18 cellular contexts compared by ENCODE assay signal in genomic region chr10:2950546-2950945, GRCh38.
DNase-seq lines count a peak whose midpoint lies in the region; ATAC-seq and TF ChIP-seq lines count a peak whose summit lies in the region.
"Had no signal": no experiment of that assay in that cellular context is flagged by ENCODE, and none has a peak within 500 bp of the region (broad histone marks: within the 10 kb centered on the region; RNA-seq: fewer than 3 reads in every experiment).

No MANE protein-coding gene starts in this region.

- DNase-seq in activated CD4-positive, alpha-beta memory T cell treated with anti-CD3 and anti-CD28 coated beads for 36 hours = no peak
- no peak for DNase-seq in activated CD4-positive, alpha-beta memory T cell treated with anti-CD3 and anti-CD28 coated beads, Interleukin-2, amount 10 ng/mL, durations not matched to agents 7 days and 5 days
- no peak for DNase-seq in CD4-positive, CD25-positive, alpha-beta regulatory T cell
- no peak for DNase-seq in activated B cell treated with CpG ODN at 0.5 μM for 24 hours
- no peak for DNase-seq in NCI-H2227 (lab: John Stamatoyannopoulos, UW; ENCODE audit: unreplicated experiment)
- DNase-seq: 8988T, DMS79 treated with DMSO at 0.1 percent for 48 hours, NCI-H1105, NCI-H2081, NCI-H2171 treated with DMSO at 0.1 percent for 48 hours, NCI-H446 treated with DMSO at 0.1 percent for 48 hours, Peyer's patch, SHP77 had no signal

- H3K36me3 ChIP-seq in CD4-positive, CD25-positive, alpha-beta regulatory T cell (ENCODE audit: control insufficient read depth, insufficient read depth, low read length) = no peaks in the 10 kb centered on the region
- no peaks in the 10 kb centered on the region for H3K36me3 ChIP-seq in neural cell (ENCODE audit: insufficient read depth, low read length)
- H3K36me3 ChIP-seq: Peyer's patch had no signal

- no peaks in the 10 kb centered on the region for H3K9me3 ChIP-seq in CD4-positive, CD25-positive, alpha-beta regulatory T cell (ENCODE audit: control insufficient read depth in 2 of 2, low read length in 2 of 2)
- H3K9me3 ChIP-seq in neural cell (ENCODE audit: low read length) = no peaks in the 10 kb centered on the region
- H3K9me3 ChIP-seq: Peyer's patch had no signal

- peaks cover 47% of the 10 kb centered on the region for H3K4me1 Mint-ChIP-seq in activated CD4-positive, alpha-beta memory T cell treated with anti-CD3 and anti-CD28 coated beads for 36 hours (ENCODE audit: low read depth)
- peaks cover 39% of the 10 kb centered on the region for H3K4me1 Mint-ChIP-seq in activated CD4-positive, alpha-beta memory T cell treated with anti-CD3 and anti-CD28 coated beads, Interleukin-2, amount 10 ng/mL, durations not matched to agents 7 days and 5 days
- H3K4me1 Mint-ChIP-seq in CD4-positive, CD25-positive, alpha-beta regulatory T cell = peaks cover 12 to 33% (median 25%) of the 10 kb centered on the region in 4 donors
- H3K4me1 Mint-ChIP-seq in activated B cell treated with CpG ODN at 0.5 μM for 24 hours = peaks cover 20% of the 10 kb centered on the region

- H3K27me3 Mint-ChIP-seq in activated CD4-positive, alpha-beta memory T cell treated with anti-CD3 and anti-CD28 coated beads for 36 hours = peaks cover 47% of the 10 kb centered on the region
- peaks cover 39% of the 10 kb centered on the region for H3K27me3 Mint-ChIP-seq in activated CD4-positive, alpha-beta memory T cell treated with anti-CD3 and anti-CD28 coated beads, Interleukin-2, amount 10 ng/mL, durations not matched to agents 7 days and 5 days
- H3K27me3 Mint-ChIP-seq in CD4-positive, CD25-positive, alpha-beta regulatory T cell = peaks cover 4% of the 10 kb centered on the region
- H3K27me3 Mint-ChIP-seq in activated B cell treated with CpG ODN at 0.5 μM for 24 hours = peaks cover 23% of the 10 kb centered on the region

- peaks cover 4% of the 10 kb centered on the region for H3F3A ChIP-seq in neural cell (ENCODE audit: insufficient read depth, low read length, poor library complexity, severe bottlenecking)

- TF ChIP-seq RAD21 in neural cell (conservative IDR thresholded peaks at IDR 0.05) = no peak

- H3K4me2 ChIP-seq in neural cell (ENCODE audit: low read length) = no peak overlapping the region
- H3K4me2 ChIP-seq: GM23338 had no signal

- no peak overlapping the region for H3K4me3 Mint-ChIP-seq in activated CD4-positive, alpha-beta memory T cell treated with anti-CD3 and anti-CD28 coated beads for 36 hours
- H3K4me3 Mint-ChIP-seq in activated CD4-positive, alpha-beta memory T cell treated with anti-CD3 and anti-CD28 coated beads, Interleukin-2, amount 10 ng/mL, durations not matched to agents 7 days and 5 days = no peak overlapping the region
- H3K4me3 Mint-ChIP-seq in CD4-positive, CD25-positive, alpha-beta regulatory T cell = peak overlapping the region; percentile 53 to 62 (median 60)
- no peak overlapping the region for H3K4me3 Mint-ChIP-seq in activated B cell treated with CpG ODN at 0.5 μM for 24 hours
- H3K4me3 Mint-ChIP-seq: GM23338 had no signal

- H3K79me2 ChIP-seq in neural cell (replicated peaks; ENCODE audit: insufficient read depth, low read length) = no peaks in the 10 kb centered on the region

- H2AFZ ChIP-seq in neural cell (ENCODE audit: low read depth, low read length) = no peak overlapping the region
- H2AFZ ChIP-seq: GM23338 had no signal

- CTCF ChIA-PET in activated CD4-positive, alpha-beta memory T cell treated with anti-CD3 and anti-CD28 coated beads for 36 hours (lab: Charles Lee) = interaction anchor here (1.7 kb wide), 1 partner anchor 22 kb away, joined by 8 read pairs; no protein-coding TSS in a partner anchor
- CTCF ChIA-PET in activated CD4-positive, alpha-beta memory T cell treated with anti-CD3 and anti-CD28 coated beads, Interleukin-2, amount 10 ng/mL, durations not matched to agents 7 days and 5 days (lab: Charles Lee) = no interaction called here
- CTCF ChIA-PET in activated B cell treated with CpG ODN at 0.5 μM for 24 hours (lab: Charles Lee) = no interaction called here

- H3K9me2 ChIP-seq in neural cell (ENCODE audit: insufficient read depth, low read length) = no peaks in the 10 kb centered on the region

- intact Hi-C loops in activated CD4-positive, alpha-beta memory T cell treated with anti-CD3 and anti-CD28 coated beads for 36 hours (cut with micrococcal nuclease) = loop anchor here (1.0 to 2.0 kb wide), 3 partner anchors 141 to 222 kb away; partner anchors contain the start of gene PITRM1
- intact Hi-C loops in activated B cell treated with CpG ODN at 0.5 μM for 24 hours (cut with micrococcal nuclease) = no loop called here

- no peaks in the 10 kb centered on the region for H3K27me3 ChIP-seq in CD4-positive, CD25-positive, alpha-beta regulatory T cell (ENCODE audit: control insufficient read depth, insufficient read depth, low read length)
- H3K27me3 ChIP-seq in neural cell (ENCODE audit: insufficient read depth, low read depth, low read length) = no peaks in the 10 kb centered on the region
- H3K27me3 ChIP-seq: Peyer's patch had no signal

- TF ChIP-seq CTCF in activated B cell treated with CpG ODN at 0.5 μM for 24 hours (IDR thresholded peaks at IDR 0.05) = no peak
- TF ChIP-seq CTCF in neural cell (IDR thresholded peaks at IDR 0.05; ENCODE audit: poor library complexity, severe bottlenecking) = no peak

- H3K27ac ChIP-seq in CD4-positive, CD25-positive, alpha-beta regulatory T cell (ENCODE audit: insufficient read depth, low read length, poor library complexity, severe bottlenecking) = no peak overlapping the region
- peak overlapping the region; percentile 43 for H3K27ac ChIP-seq in neural cell (ENCODE audit: low read length)
- H3K27ac ChIP-seq: Peyer's patch had no signal

- TF ChIP-seq EP300 in neural cell (conservative IDR thresholded peaks at IDR 0.05; ENCODE audit: poor library complexity, severe bottlenecking) = no peak

- H4K20me1 ChIP-seq in neural cell (ENCODE audit: insufficient read depth) = no peaks in the 10 kb centered on the region

- peak overlapping the region; percentile 51 for H3K4me3 ChIP-seq in CD4-positive, CD25-positive, alpha-beta regulatory T cell (ENCODE audit: low read depth, low read length)
- peak overlapping the region; percentile 36 for H3K4me3 ChIP-seq in neural cell (ENCODE audit: low read length)
- H3K4me3 ChIP-seq: GM23338, Peyer's patch had no signal

- POLR2A ChIA-PET in activated CD4-positive, alpha-beta memory T cell treated with anti-CD3 and anti-CD28 coated beads for 36 hours (lab: Charles Lee) = interaction anchor here (1.0 to 1.3 kb wide), 2 partner anchors 142 to 145 kb away, joined by 3 to 5 read pairs; no protein-coding TSS in a partner anchor
- POLR2A ChIA-PET in activated CD4-positive, alpha-beta memory T cell treated with anti-CD3 and anti-CD28 coated beads, Interleukin-2, amount 10 ng/mL, durations not matched to agents 7 days and 5 days (lab: Charles Lee) = interaction anchor here (0.9 kb wide), 1 partner anchor 116 kb away, joined by 3 read pairs; no protein-coding TSS in a partner anchor
- POLR2A ChIA-PET in activated B cell treated with CpG ODN at 0.5 μM for 24 hours (lab: Charles Lee) = no interaction called here

- H3K9ac ChIP-seq in neural cell (ENCODE audit: low read length) = no peak overlapping the region

- H3K9me3 Mint-ChIP-seq in activated CD4-positive, alpha-beta memory T cell treated with anti-CD3 and anti-CD28 coated beads for 36 hours = peaks cover 8% of the 10 kb centered on the region
- no peaks in the 10 kb centered on the region for H3K9me3 Mint-ChIP-seq in activated CD4-positive, alpha-beta memory T cell treated with anti-CD3 and anti-CD28 coated beads, Interleukin-2, amount 10 ng/mL, durations not matched to agents 7 days and 5 days
- H3K9me3 Mint-ChIP-seq in CD4-positive, CD25-positive, alpha-beta regulatory T cell = peaks cover 0 to 3% (median 0%) of the 10 kb centered on the region in 7 donors
- no peaks in the 10 kb centered on the region for H3K9me3 Mint-ChIP-seq in activated B cell treated with CpG ODN at 0.5 μM for 24 hours

- H3K36me3 Mint-ChIP-seq in activated CD4-positive, alpha-beta memory T cell treated with anti-CD3 and anti-CD28 coated beads for 36 hours = no peaks in the 10 kb centered on the region
- H3K36me3 Mint-ChIP-seq in activated CD4-positive, alpha-beta memory T cell treated with anti-CD3 and anti-CD28 coated beads, Interleukin-2, amount 10 ng/mL, durations not matched to agents 7 days and 5 days (ENCODE audit: low read depth) = no peaks in the 10 kb centered on the region
- H3K36me3 Mint-ChIP-seq in CD4-positive, CD25-positive, alpha-beta regulatory T cell = no peaks in the 10 kb centered on the region
- no peaks in the 10 kb centered on the region for H3K36me3 Mint-ChIP-seq in activated B cell treated with CpG ODN at 0.5 μM for 24 hours (ENCODE audit: low read depth)

- peak overlapping the region; percentile 86 for H3K27ac Mint-ChIP-seq in activated CD4-positive, alpha-beta memory T cell treated with anti-CD3 and anti-CD28 coated beads for 36 hours
- H3K27ac Mint-ChIP-seq in activated CD4-positive, alpha-beta memory T cell treated with anti-CD3 and anti-CD28 coated beads, Interleukin-2, amount 10 ng/mL, durations not matched to agents 7 days and 5 days = no peak overlapping the region
- H3K27ac Mint-ChIP-seq in CD4-positive, CD25-positive, alpha-beta regulatory T cell = peak overlapping the region in 1 of 3 donors; percentile 53
- H3K27ac Mint-ChIP-seq in activated B cell treated with CpG ODN at 0.5 μM for 24 hours = peak overlapping the region; percentile 33
- H3K27ac Mint-ChIP-seq: B cell, GM23338 had no signal

- H3K4me1 ChIP-seq in CD4-positive, CD25-positive, alpha-beta regulatory T cell (ENCODE audit: control insufficient read depth, insufficient read depth, low read length, poor library complexity, severe bottlenecking) = peaks cover 14% of the 10 kb centered on the region
- H3K4me1 ChIP-seq: Peyer's patch had no signal

- no peak for ATAC-seq in CD4-positive, CD25-positive, alpha-beta regulatory T cell (ENCODE audit: low read depth in 2 of 2)
- ATAC-seq in activated B cell treated with CpG ODN at 0.5 μM for 24 hours (ENCODE audit: low read depth) (no peak), GM21423 (IDR thresholded peaks at IDR 0.05; ENCODE audit: unreplicated experiment) (no peak), HG02981 (IDR thresholded peaks at IDR 0.05; ENCODE audit: unreplicated experiment) (no peak)
- ATAC-seq: GM23338 had no signal

TF ChIP-seq in neural cell, 6 proteins besides CTCF, POLR2A, EP300 and RAD21:
- TF ChIP-seq MXI1 (conservative IDR thresholded peaks at IDR 0.05; ENCODE audit: poor library complexity, severe bottlenecking) (no peak), EZH2 (IDR thresholded peaks at IDR 0.05; ENCODE audit: borderline replicate concordance, insufficient read depth, low read length, poor library complexity, severe bottlenecking) (no peak), TAF1 (IDR thresholded peaks at IDR 0.05; ENCODE audit: low read depth) (no peak)

Comparison
In these comparisons a context has a peak if more than half of its experiments do, and no peak if none do; other contexts are left out.
1. H3K4me3 Mint-ChIP-seq: peak in CD4-positive, CD25-positive, alpha-beta regulatory T cell (4 of 4); none in activated CD4-positive, alpha-beta memory T cell treated with anti-CD3 and anti-CD28 coated beads for 36 hours (single experiment), activated CD4-positive, alpha-beta memory T cell treated with anti-CD3 and anti-CD28 coated beads, Interleukin-2, amount 10 ng/mL, durations not matched to agents 7 days and 5 days (single experiment) and activated B cell treated with CpG ODN at 0.5 μM for 24 hours (single experiment).